In the genomic region with DNA sequence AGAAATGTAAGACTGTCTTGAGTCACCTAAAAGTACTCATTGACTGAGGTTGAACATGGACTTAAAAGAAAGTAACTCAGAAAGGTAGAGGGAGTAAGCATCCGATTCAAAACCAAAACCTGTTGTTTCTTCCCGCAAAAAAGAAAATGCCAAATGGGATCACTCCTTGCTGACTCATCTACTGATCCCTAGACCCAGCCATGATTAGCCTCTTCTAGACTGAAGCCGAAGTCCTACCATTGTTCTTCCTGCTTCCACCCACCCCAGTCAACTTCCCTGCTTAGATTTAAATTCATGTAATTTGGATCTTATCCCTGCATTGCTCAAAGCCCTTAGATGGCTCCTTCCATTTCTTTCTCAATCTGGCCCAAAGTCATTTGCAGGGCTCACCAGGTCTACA, we compare ENCODE assay signal across 19 cellular contexts.
DNase-seq lines count a peak whose midpoint lies in the region; ATAC-seq and TF ChIP-seq lines count a peak whose summit lies in the region.
"Had no signal": no experiment of that assay in that cellular context is flagged by ENCODE, and none has a peak within 500 bp of the region (broad histone marks: within the 10 kb centered on the region; RNA-seq: fewer than 3 reads in every experiment).

No MANE protein-coding gene starts in this region.

- intact Hi-C loops in PC-3 (cut with micrococcal nuclease), result no loop called here
- intact Hi-C loops in upper lobe of right lung (cut with DNase I), result no loop called here

- H3K4me3 ChIP-seq in PC-3 (ENCODE audit: low read length) (no peak overlapping the region), astrocyte of the spinal cord (ENCODE audit: low read depth, low read length) (no peak overlapping the region), upper lobe of right lung (no peak overlapping the region)
- H3K4me3 ChIP-seq: BLaER1 had no signal

- H3K9me3 ChIP-seq in PC-3 (ENCODE audit: low read length) (no peaks in the 10 kb centered on the region), upper lobe of right lung (no peaks in the 10 kb centered on the region)

- DNase-seq in ELR (ENCODE audit: low read depth), result peak; percentile 15
- DNase-seq in PC-3, result peak; percentile 12
- DNase-seq in astrocyte of the spinal cord (ENCODE audit: low read depth, low spot score), result peak; percentile 7
- DNase-seq in foreskin keratinocyte, result peak in 1 of 2 donors; percentile 20
- DNase-seq in erythroblast (lab: John Stamatoyannopoulos, UW), result no peak
- DNase-seq in stimulated activated CD4-positive, alpha-beta T cell treated with anti-CD3 and anti-CD28 coated beads, Interleukin-1b, Interleukin-23, amount 100 ng/mL, for 48 hours, result no peak
- DNase-seq in SW480 (ENCODE audit: low spot score), result no peak
- no peak for DNase-seq in upper lobe of right lung
- DNase-seq: CD4-positive, CD25-positive, alpha-beta regulatory T cell; H7; NCI-H1092; NCI-H1417 treated with DMSO at 0.1 percent for 48 hours; NCI-H1694 treated with DMSO at 0.1 percent for 48 hours; NCI-H2081; NCI-H2227 treated with DMSO at 0.1 percent for 48 hours; NCI-H526 treated with DMSO at 0.1 percent for 48 hours; SHP77 had no signal

- H4K20me1 ChIP-seq in PC-3 (ENCODE audit: low read length), result no peaks in the 10 kb centered on the region
- H4K20me1 ChIP-seq: BLaER1 had no signal

- H3K4me1 ChIP-seq in PC-3 (ENCODE audit: insufficient read depth, low read length), result no peaks in the 10 kb centered on the region
- no peaks in the 10 kb centered on the region for H3K4me1 ChIP-seq in foreskin keratinocyte
- H3K4me1 ChIP-seq in upper lobe of right lung, result no peaks in the 10 kb centered on the region
- H3K4me1 ChIP-seq: BLaER1 had no signal

- H3K79me2 ChIP-seq in PC-3 (ENCODE audit: low read length), result no peaks in the 10 kb centered on the region

- POLR2A ChIA-PET in PC-3 (lab: Charles Lee; ENCODE audit: unreplicated experiment), result no interaction called here

- H3K27ac ChIP-seq in PC-3 (ENCODE audit: low read length) (no peak overlapping the region), foreskin keratinocyte (no peak overlapping the region), upper lobe of right lung (no peak overlapping the region)
- H3K27ac ChIP-seq: BLaER1, RWPE1 had no signal

- TF ChIP-seq CTCF in PC-3 (conservative IDR thresholded peaks at IDR 0.05; ENCODE audit: low read depth, low read length), result no peak
- TF ChIP-seq CTCF in astrocyte of the spinal cord (IDR thresholded peaks at IDR 0.05; ENCODE audit: low read depth, low read length), result no peak
- no peak for TF ChIP-seq CTCF in foreskin keratinocyte (conservative IDR thresholded peaks at IDR 0.05)
- TF ChIP-seq CTCF in upper lobe of right lung (IDR thresholded peaks at IDR 0.05), result no peak

- H3K36me3 ChIP-seq in PC-3 (ENCODE audit: low read depth, low read length) (no peaks in the 10 kb centered on the region), upper lobe of right lung (no peaks in the 10 kb centered on the region)
- H3K36me3 ChIP-seq: BLaER1 had no signal

- no peak overlapping the region for H3K4me2 ChIP-seq in PC-3 (ENCODE audit: low read length)
- H3K4me2 ChIP-seq: BLaER1 had no signal

- H3F3A ChIP-seq in PC-3 (ENCODE audit: low read length, unreplicated experiment), result no peaks in the 10 kb centered on the region

- ATAC-seq in PC-3 (no peak), foreskin keratinocyte (peak; percentile 38), upper lobe of right lung (no peak)

- H3K9me2 ChIP-seq in PC-3 (replicated peaks; ENCODE audit: low read length), result no peaks in the 10 kb centered on the region

- in situ Hi-C loops in astrocyte of the spinal cord (cut with HindIII; ENCODE audit: low sequenced_read_pairs), result no loop called here

- no peak for TF ChIP-seq POLR2A in erythroblast (IDR thresholded peaks at IDR 0.05; ENCODE audit: low read length)

- H3K27me3 ChIP-seq in PC-3 (ENCODE audit: low read length) (no peaks in the 10 kb centered on the region), foreskin keratinocyte (no peaks in the 10 kb centered on the region), upper lobe of right lung (no peaks in the 10 kb centered on the region)
- H3K27me3 ChIP-seq: BLaER1 had no signal

- no peak overlapping the region for H3K9ac ChIP-seq in PC-3 (ENCODE audit: low read length)
- H3K9ac ChIP-seq: BLaER1 had no signal

- CTCF ChIA-PET in PC-3 (lab: Charles Lee), result no interaction called here

- no peak overlapping the region for H2AFZ ChIP-seq in PC-3 (ENCODE audit: low read length)

- BruUV-seq in PC-3 (replicated peaks; lab: Mats Ljungman, UMichigan), result no TSS peak

Comparison
In these comparisons a context has a peak if more than half of its experiments do, and no peak if none do; other contexts are left out.
1. DNase-seq: peak in ELR (single experiment), PC-3 (single experiment) and astrocyte of the spinal cord (single experiment); none in erythroblast (0 of 2), stimulated activated CD4-positive, alpha-beta T cell treated with anti-CD3 and anti-CD28 coated beads, Interleukin-1b, Interleukin-23, amount 100 ng/mL, for 48 hours (single experiment), SW480 (single experiment) and upper lobe of right lung (single experiment).